1 cellular context compared by ENCODE assay signal in the genomic region with DNA sequence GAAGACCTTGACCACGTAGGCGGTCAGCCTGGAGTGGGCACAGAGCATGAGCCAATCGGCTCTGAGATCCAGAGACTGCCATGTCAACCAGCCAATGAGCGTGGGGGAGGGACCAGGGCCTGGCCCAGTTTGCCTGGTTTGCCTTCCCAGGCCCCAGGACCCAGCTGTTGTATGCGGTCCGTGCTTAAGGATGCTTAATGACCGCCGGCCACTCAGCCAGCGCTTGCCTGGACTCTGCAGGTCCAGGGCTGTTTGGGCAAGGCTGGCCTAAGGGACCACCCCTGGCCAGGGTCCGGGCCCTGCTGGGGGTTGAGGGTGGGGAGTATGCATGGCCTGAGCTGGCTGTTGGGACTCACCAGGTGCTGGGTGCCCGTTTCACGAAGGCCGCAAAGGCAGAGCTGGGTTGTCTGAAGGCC.
TF ChIP-seq lines count a peak whose summit lies in the region.

No MANE protein-coding gene starts in this region.

TF ChIP-seq in H1, 55 proteins besides CTCF, POLR2A, EP300 and RAD21:
- TF ChIP-seq PHF8 (conservative IDR thresholded peaks at IDR 0.05; ENCODE audit: low read depth, low read length), result no peak
- TF ChIP-seq KDM5A (IDR thresholded peaks at IDR 0.05; ENCODE audit: low read length), result no peak
- no peak for TF ChIP-seq CREB1 (IDR thresholded peaks at IDR 0.05)
- no peak for TF ChIP-seq ZNF274 (IDR thresholded peaks at IDR 0.05; ENCODE audit: borderline replicate concordance, extremely low read depth, low read length)
- TF ChIP-seq TBP (IDR thresholded peaks at IDR 0.05; ENCODE audit: low read depth, low read length), result no peak
- TF ChIP-seq RBBP5 (IDR thresholded peaks at IDR 0.05; ENCODE audit: borderline replicate concordance, low read depth, low read length), result no peak
- no peak for TF ChIP-seq SP4 (IDR thresholded peaks at IDR 0.05; ENCODE audit: low read length)
- TF ChIP-seq HDAC6 (IDR thresholded peaks at IDR 0.05; ENCODE audit: low read depth, low read length), result no peak
- no peak for TF ChIP-seq SIN3A (conservative IDR thresholded peaks at IDR 0.05 in 1 of 2, IDR thresholded peaks at IDR 0.05 in 1 of 2; ENCODE audit: low read depth in 1 of 2, low read length in 2 of 2)
- TF ChIP-seq ASH2L (IDR thresholded peaks at IDR 0.05; ENCODE audit: low read length), result no peak
- TF ChIP-seq CEBPB (IDR thresholded peaks at IDR 0.05; ENCODE audit: low read depth, low read length), result no peak
- 0 out of 2 replicates have a peak, but pooled peaks have one; percentile 42 for TF ChIP-seq CHD2 (IDR thresholded peaks at IDR 0.05; ENCODE audit: low read length)
- no peak for TF ChIP-seq KDM4A (IDR thresholded peaks at IDR 0.05; ENCODE audit: low read depth, low read length, severe bottlenecking)
- TF ChIP-seq GTF2F1 (IDR thresholded peaks at IDR 0.05; ENCODE audit: borderline replicate concordance, low read depth, low read length), result no peak
- TF ChIP-seq SP2 (IDR thresholded peaks at IDR 0.05; ENCODE audit: low read length), result peak; percentile 37; the same call in 1 of the 2 replicates
- peak; percentile 81 for TF ChIP-seq SP1 (IDR thresholded peaks at IDR 0.05; ENCODE audit: low read depth, low read length)
- TF ChIP-seq HDAC2 (IDR thresholded peaks at IDR 0.05; ENCODE audit: borderline replicate concordance in 1 of 2, low read depth in 2 of 2, low read length in 2 of 2), result no peak
- TF ChIP-seq POU5F1 (IDR thresholded peaks at IDR 0.05; ENCODE audit: low read depth, low read length), result no peak
- TF ChIP-seq MAFK (IDR thresholded peaks at IDR 0.05; ENCODE audit: low read depth, low read length), result no peak
- TF ChIP-seq CTBP2 (IDR thresholded peaks at IDR 0.05; ENCODE audit: borderline replicate concordance, insufficient read depth, insufficient read length, low read length), result no peak
- TF ChIP-seq JUN (IDR thresholded peaks at IDR 0.05; ENCODE audit: low read depth, low read length), result no peak
- no peak for TF ChIP-seq SRF (IDR thresholded peaks at IDR 0.05; ENCODE audit: low read depth, low read length)
- TF ChIP-seq, protein P1, sequence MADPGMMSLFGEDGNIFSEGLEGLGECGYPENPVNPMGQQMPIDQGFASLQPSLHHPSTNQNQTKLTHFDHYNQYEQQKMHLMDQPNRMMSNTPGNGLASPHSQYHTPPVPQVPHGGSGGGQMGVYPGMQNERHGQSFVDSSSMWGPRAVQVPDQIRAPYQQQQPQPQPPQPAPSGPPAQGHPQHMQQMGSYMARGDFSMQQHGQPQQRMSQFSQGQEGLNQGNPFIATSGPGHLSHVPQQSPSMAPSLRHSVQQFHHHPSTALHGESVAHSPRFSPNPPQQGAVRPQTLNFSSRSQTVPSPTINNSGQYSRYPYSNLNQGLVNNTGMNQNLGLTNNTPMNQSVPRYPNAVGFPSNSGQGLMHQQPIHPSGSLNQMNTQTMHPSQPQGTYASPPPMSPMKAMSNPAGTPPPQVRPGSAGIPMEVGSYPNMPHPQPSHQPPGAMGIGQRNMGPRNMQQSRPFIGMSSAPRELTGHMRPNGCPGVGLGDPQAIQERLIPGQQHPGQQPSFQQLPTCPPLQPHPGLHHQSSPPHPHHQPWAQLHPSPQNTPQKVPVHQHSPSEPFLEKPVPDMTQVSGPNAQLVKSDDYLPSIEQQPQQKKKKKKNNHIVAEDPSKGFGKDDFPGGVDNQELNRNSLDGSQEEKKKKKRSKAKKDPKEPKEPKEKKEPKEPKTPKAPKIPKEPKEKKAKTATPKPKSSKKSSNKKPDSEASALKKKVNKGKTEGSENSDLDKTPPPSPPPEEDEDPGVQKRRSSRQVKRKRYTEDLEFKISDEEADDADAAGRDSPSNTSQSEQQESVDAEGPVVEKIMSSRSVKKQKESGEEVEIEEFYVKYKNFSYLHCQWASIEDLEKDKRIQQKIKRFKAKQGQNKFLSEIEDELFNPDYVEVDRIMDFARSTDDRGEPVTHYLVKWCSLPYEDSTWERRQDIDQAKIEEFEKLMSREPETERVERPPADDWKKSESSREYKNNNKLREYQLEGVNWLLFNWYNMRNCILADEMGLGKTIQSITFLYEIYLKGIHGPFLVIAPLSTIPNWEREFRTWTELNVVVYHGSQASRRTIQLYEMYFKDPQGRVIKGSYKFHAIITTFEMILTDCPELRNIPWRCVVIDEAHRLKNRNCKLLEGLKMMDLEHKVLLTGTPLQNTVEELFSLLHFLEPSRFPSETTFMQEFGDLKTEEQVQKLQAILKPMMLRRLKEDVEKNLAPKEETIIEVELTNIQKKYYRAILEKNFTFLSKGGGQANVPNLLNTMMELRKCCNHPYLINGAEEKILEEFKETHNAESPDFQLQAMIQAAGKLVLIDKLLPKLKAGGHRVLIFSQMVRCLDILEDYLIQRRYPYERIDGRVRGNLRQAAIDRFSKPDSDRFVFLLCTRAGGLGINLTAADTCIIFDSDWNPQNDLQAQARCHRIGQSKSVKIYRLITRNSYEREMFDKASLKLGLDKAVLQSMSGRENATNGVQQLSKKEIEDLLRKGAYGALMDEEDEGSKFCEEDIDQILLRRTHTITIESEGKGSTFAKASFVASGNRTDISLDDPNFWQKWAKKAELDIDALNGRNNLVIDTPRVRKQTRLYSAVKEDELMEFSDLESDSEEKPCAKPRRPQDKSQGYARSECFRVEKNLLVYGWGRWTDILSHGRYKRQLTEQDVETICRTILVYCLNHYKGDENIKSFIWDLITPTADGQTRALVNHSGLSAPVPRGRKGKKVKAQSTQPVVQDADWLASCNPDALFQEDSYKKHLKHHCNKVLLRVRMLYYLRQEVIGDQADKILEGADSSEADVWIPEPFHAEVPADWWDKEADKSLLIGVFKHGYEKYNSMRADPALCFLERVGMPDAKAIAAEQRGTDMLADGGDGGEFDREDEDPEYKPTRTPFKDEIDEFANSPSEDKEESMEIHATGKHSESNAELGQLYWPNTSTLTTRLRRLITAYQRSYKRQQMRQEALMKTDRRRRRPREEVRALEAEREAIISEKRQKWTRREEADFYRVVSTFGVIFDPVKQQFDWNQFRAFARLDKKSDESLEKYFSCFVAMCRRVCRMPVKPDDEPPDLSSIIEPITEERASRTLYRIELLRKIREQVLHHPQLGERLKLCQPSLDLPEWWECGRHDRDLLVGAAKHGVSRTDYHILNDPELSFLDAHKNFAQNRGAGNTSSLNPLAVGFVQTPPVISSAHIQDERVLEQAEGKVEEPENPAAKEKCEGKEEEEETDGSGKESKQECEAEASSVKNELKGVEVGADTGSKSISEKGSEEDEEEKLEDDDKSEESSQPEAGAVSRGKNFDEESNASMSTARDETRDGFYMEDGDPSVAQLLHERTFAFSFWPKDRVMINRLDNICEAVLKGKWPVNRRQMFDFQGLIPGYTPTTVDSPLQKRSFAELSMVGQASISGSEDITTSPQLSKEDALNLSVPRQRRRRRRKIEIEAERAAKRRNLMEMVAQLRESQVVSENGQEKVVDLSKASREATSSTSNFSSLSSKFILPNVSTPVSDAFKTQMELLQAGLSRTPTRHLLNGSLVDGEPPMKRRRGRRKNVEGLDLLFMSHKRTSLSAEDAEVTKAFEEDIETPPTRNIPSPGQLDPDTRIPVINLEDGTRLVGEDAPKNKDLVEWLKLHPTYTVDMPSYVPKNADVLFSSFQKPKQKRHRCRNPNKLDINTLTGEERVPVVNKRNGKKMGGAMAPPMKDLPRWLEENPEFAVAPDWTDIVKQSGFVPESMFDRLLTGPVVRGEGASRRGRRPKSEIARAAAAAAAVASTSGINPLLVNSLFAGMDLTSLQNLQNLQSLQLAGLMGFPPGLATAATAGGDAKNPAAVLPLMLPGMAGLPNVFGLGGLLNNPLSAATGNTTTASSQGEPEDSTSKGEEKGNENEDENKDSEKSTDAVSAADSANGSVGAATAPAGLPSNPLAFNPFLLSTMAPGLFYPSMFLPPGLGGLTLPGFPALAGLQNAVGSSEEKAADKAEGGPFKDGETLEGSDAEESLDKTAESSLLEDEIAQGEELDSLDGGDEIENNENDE (IDR thresholded peaks at IDR 0.05; ENCODE audit: insufficient replicate concordance, low read length), result no peak
